ENCODE assay signal across 30 cellular contexts in genomic region chr10:78071857-78072179, GRCh38.
"Had no signal": no experiment of that assay in that cellular context is flagged by ENCODE, and none has a peak within 500 bp of the region (broad histone marks: within the 10 kb centered on the region; RNA-seq: fewer than 3 reads in every experiment).

No MANE protein-coding gene starts in this region.

- ATAC-seq: activated CD4-positive, CD25-positive, alpha-beta regulatory T cell treated with anti-CD3 and anti-CD28 coated beads, Interleukin-2, amount 50 U/mL, for 24 hours; activated CD8-positive, alpha-beta T cell treated with anti-CD3 and anti-CD28 coated beads for 36 hours; activated T-cell treated with anti-CD3 and anti-CD28 coated beads, Interleukin-2, amount 50 U/mL, for 4 hours; activated T-helper 17 cell treated with anti-CD3 and anti-CD28 coated beads, Interleukin-2, amount 50 U/mL, for 72 hours; body of pancreas; gastroesophageal sphincter; T-helper 17 cell had no signal

- H3K4me3 ChIP-seq: body of pancreas, breast epithelium, cardiac muscle cell, colonic mucosa, esophagus squamous epithelium, gastroesophageal sphincter had no signal

- FAIRE-seq: endometrium, endothelial cell of umbilical vein had no signal

- DNase-seq: activated B cell treated with CpG ODN at 0.5 μM for 24 hours; activated CD4-positive, alpha-beta T cell treated with anti-CD3 and anti-CD28 coated beads for 48 hours; activated CD4-positive, alpha-beta T cell treated with anti-CD3 and anti-CD28 coated beads, Interleukin-2, amount 50 U/mL, for 1 hour; activated CD4-positive, alpha-beta T cell treated with anti-CD3 and anti-CD28 coated beads, Interleukin-2, amount 50 U/mL, for 48 hours; activated CD8-positive, alpha-beta memory T cell treated with anti-CD3 and anti-CD28 coated beads for 24 hours; activated CD8-positive, alpha-beta T cell treated with anti-CD3 and anti-CD28 coated beads for 36 hours; activated effector memory CD4-positive, alpha-beta T cell treated with Interleukin-2 at 50 U/mL for 16 hours; activated gamma-delta T cell treated with Interleukin-2 at 50 U/mL for 16 hours; activated naive CD4-positive, alpha-beta T cell treated with anti-CD3 and anti-CD28 coated beads, Interleukin-2, amount 50 U/mL, for 16 hours; activated naive CD4-positive, alpha-beta T cell treated with Interleukin-2 at 50 U/mL for 16 hours; activated T-cell treated with anti-CD3 and anti-CD28 coated beads, Interleukin-2, amount 50 U/mL, for 4 hours; amniotic stem cell; body of pancreas; central memory CD4-positive, alpha-beta T cell; colonic mucosa; effector CD8-positive, alpha-beta T cell; esophagus squamous epithelium; foreskin melanocyte; T-helper 1 cell; T-helper 17 cell; T1000; WERI-Rb-1 had no signal

- H3K4me1 ChIP-seq: body of pancreas, breast epithelium, colonic mucosa, esophagus squamous epithelium, gastroesophageal sphincter had no signal

- H3K27ac ChIP-seq: body of pancreas, breast epithelium, cardiac muscle cell, colonic mucosa, epithelial cell of prostate, esophagus squamous epithelium, gastroesophageal sphincter, WERI-Rb-1 had no signal

- H3K27me3 ChIP-seq: body of pancreas, breast epithelium, cardiac muscle cell, colonic mucosa, gastroesophageal sphincter had no signal

- H3K9me3 ChIP-seq: body of pancreas, breast epithelium, colonic mucosa, esophagus squamous epithelium, gastroesophageal sphincter had no signal

- H3K36me3 ChIP-seq: breast epithelium, cardiac muscle cell, colonic mucosa, esophagus squamous epithelium, gastroesophageal sphincter, WERI-Rb-1 had no signal
